Comparison of ENCODE assay signal across 14 cellular contexts in the genomic region with DNA sequence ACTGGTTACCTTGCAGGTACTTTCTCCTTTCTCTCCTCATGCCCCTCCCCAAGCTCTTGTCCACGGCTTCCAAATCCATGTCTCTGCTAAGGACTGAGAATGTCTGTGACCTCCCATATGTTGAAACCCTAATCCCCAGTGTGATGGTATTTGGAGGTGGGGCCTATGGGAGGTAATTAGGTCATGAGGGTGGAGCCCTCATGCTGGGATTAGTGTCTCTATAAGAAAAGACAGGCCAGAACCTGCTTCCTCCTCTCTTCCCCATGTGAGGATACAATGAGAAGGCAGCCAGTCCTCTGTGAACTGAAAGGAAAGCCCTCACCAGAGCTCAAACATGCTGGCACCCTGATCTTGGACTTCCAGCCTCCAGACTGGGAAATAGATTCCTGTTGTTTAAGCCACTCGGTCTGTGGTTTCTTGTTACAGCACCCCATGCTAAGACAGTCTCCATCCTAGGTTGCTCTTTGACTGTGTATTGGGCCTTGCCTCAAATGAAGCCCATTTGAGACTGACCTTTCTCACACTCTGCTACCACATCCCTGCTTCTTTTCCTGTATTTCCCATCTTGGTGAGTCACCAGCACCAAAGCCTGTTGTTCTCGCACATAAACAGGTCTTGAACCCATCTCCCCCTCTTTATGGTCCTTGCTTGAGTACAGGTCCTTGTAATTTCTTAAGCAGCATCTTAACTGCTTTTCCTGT.
DNase-seq lines count a peak whose midpoint lies in the region; ATAC-seq and TF ChIP-seq lines count a peak whose summit lies in the region.
"Had no signal": no experiment of that assay in that cellular context is flagged by ENCODE, and none has a peak within 500 bp of the region (broad histone marks: within the 10 kb centered on the region; RNA-seq: fewer than 3 reads in every experiment).

No MANE protein-coding gene starts in this region.

- no peaks in the 10 kb centered on the region for H3K9me3 Mint-ChIP-seq in natural killer cell treated with Interleukin-12 subunit alpha and Interleukin-12 subunit beta and Interleukin-15 and Interleukin-18, amount 100 ng/mL, for 72 hours
- H3K9me3 Mint-ChIP-seq: activated naive CD8-positive, alpha-beta T cell treated with anti-CD3 and anti-CD28 coated beads, Interleukin-2, amount 10 ng/mL, durations not matched to agents 7 days and 5 days had no signal

- CTCF ChIA-PET in mammary epithelial cell (lab: Charles Lee; ENCODE audit: low non-redundant PET) = no interaction called here

- intact Hi-C loops in mammary epithelial cell (cut with micrococcal nuclease) = no loop called here

- DNase-seq in mammary epithelial cell = peak; percentile 71
- peak; percentile 21 for DNase-seq in iris pigment epithelial cell (ENCODE audit: low read depth)
- DNase-seq in Kasumi-1 (lab: John Stamatoyannopoulos, UW) = no peak
- DNase-seq in natural killer cell treated with Interleukin-12 subunit alpha and Interleukin-12 subunit beta and Interleukin-15 and Interleukin-18, amount 100 ng/mL, for 72 hours (ENCODE audit: low spot score) = no peak
- no peak for DNase-seq in osteoblast (ENCODE audit: insufficient read length, low spot score, missing footprints)
- DNase-seq in NCI-H1694 (lab: John Stamatoyannopoulos, UW) = no peak
- DNase-seq: activated CD4-positive, CD25-positive, alpha-beta regulatory T cell; activated naive CD8-positive, alpha-beta T cell treated with anti-CD3 and anti-CD28 coated beads, Interleukin-2, amount 10 ng/mL, durations not matched to agents 7 days and 5 days; erythroblast; hippocampal formation; PC-3 had no signal

- H3K4me2 ChIP-seq in Loucy (ENCODE audit: low read depth, low read length, poor library complexity, severe bottlenecking) = no peak overlapping the region
- H3K4me2 ChIP-seq in mammary epithelial cell (ENCODE audit: insufficient read depth, low read depth, low read length) = peak overlapping the region; percentile 4
- H3K4me2 ChIP-seq in osteoblast (ENCODE audit: insufficient read depth, low read length) = no peak overlapping the region

- H3K4me1 Mint-ChIP-seq in natural killer cell treated with Interleukin-12 subunit alpha and Interleukin-12 subunit beta and Interleukin-15 and Interleukin-18, amount 100 ng/mL, for 72 hours (ENCODE audit: low read depth in 2 of 2) = peaks cover 0 to 4% of the 10 kb centered on the region in 2 donors

- in situ Hi-C loops in mammary epithelial cell (cut with MboI; ENCODE audit: low sequenced_read_pairs in 2 of 2) = no loop called here

- H3K4me3 ChIP-seq in Loucy (ENCODE audit: low read length, poor library complexity, severe bottlenecking) (no peak overlapping the region), mammary epithelial cell (replicated peaks in 1 of 3; ENCODE audit: insufficient read depth in 1 of 3, low read depth in 2 of 3, low read length in 3 of 3) (no peak overlapping the region), osteoblast (ENCODE audit: insufficient read depth, low read length) (no peak overlapping the region)
- H3K4me3 ChIP-seq: lung had no signal

- TSS peak; percentile 29 for BruUV-seq in mammary epithelial cell (replicated peaks; lab: Mats Ljungman, UMichigan)

- no peak for ATAC-seq in natural killer cell treated with Interleukin-12 subunit alpha and Interleukin-12 subunit beta and Interleukin-15 and Interleukin-18, amount 100 ng/mL, for 72 hours
- ATAC-seq: PC-3 had no signal

- H3K79me2 ChIP-seq in Loucy (ENCODE audit: insufficient read depth, low read length) (no peaks in the 10 kb centered on the region), mammary epithelial cell (ENCODE audit: insufficient read depth, low read length) (no peaks in the 10 kb centered on the region), osteoblast (ENCODE audit: insufficient read depth, low read length) (no peaks in the 10 kb centered on the region)

- H3K4me1 ChIP-seq in Loucy (ENCODE audit: insufficient read depth, low read length, poor library complexity, severe bottlenecking) (no peaks in the 10 kb centered on the region), mammary epithelial cell (ENCODE audit: insufficient read depth, low read length) (peaks cover 9% of the 10 kb centered on the region), osteoblast (ENCODE audit: insufficient read depth, low read length) (no peaks in the 10 kb centered on the region)

- no peak overlapping the region for H3K4me3 Mint-ChIP-seq in natural killer cell treated with Interleukin-12 subunit alpha and Interleukin-12 subunit beta and Interleukin-15 and Interleukin-18, amount 100 ng/mL, for 72 hours
- H3K4me3 Mint-ChIP-seq: activated naive CD8-positive, alpha-beta T cell treated with anti-CD3 and anti-CD28 coated beads, Interleukin-2, amount 10 ng/mL, durations not matched to agents 7 days and 5 days had no signal

- no peaks in the 10 kb centered on the region for H3K36me3 Mint-ChIP-seq in natural killer cell treated with Interleukin-12 subunit alpha and Interleukin-12 subunit beta and Interleukin-15 and Interleukin-18, amount 100 ng/mL, for 72 hours
- H3K36me3 Mint-ChIP-seq: activated naive CD8-positive, alpha-beta T cell treated with anti-CD3 and anti-CD28 coated beads, Interleukin-2, amount 10 ng/mL, durations not matched to agents 7 days and 5 days had no signal

- 96% methylated on average over 3 of the region's 3 CpGs for WGBS in mammary epithelial cell (ENCODE audit: low coverage, missing lambda C conversion rate)

- dilution Hi-C loops in mammary epithelial cell (cut with HindIII; ENCODE audit: low sequenced_read_pairs) = no loop called here

- H3K27ac Mint-ChIP-seq in natural killer cell treated with Interleukin-12 subunit alpha and Interleukin-12 subunit beta and Interleukin-15 and Interleukin-18, amount 100 ng/mL, for 72 hours = no peak overlapping the region
- H3K27ac Mint-ChIP-seq: activated naive CD8-positive, alpha-beta T cell treated with anti-CD3 and anti-CD28 coated beads, Interleukin-2, amount 10 ng/mL, durations not matched to agents 7 days and 5 days had no signal

- H3F3A ChIP-seq in Loucy (ENCODE audit: low read depth) = no peaks in the 10 kb centered on the region

- H3K9me3 ChIP-seq in Loucy (ENCODE audit: insufficient read depth, low read depth, low read length) = no peaks in the 10 kb centered on the region
- H3K9me3 ChIP-seq in mammary epithelial cell (replicated peaks; ENCODE audit: insufficient read depth, low read length) = no peaks in the 10 kb centered on the region
- no peaks in the 10 kb centered on the region for H3K9me3 ChIP-seq in osteoblast (ENCODE audit: low read depth, low read length)

- no peaks in the 10 kb centered on the region for H3K9me2 ChIP-seq in Loucy (replicated peaks; ENCODE audit: low read depth, low read length)

- H3K9ac ChIP-seq in Loucy (ENCODE audit: low read depth, low read length, poor library complexity, severe bottlenecking) (no peak overlapping the region), mammary epithelial cell (ENCODE audit: insufficient read depth, low read length) (no peak overlapping the region)

- H3K27ac ChIP-seq in C4-2B = peak overlapping the region; percentile 5; the same call in 1 of the 2 replicates
- H3K27ac ChIP-seq in mammary epithelial cell (ENCODE audit: insufficient read depth, low read depth, low read length) = peak overlapping the region; percentile 9
- no peak overlapping the region for H3K27ac ChIP-seq in osteoblast (ENCODE audit: low read depth, low read length)

- no peaks in the 10 kb centered on the region for H3K36me3 ChIP-seq in Loucy (ENCODE audit: insufficient read depth, low read length)
- H3K36me3 ChIP-seq in mammary epithelial cell (ENCODE audit: insufficient read depth, low read length) = no peaks in the 10 kb centered on the region
- no peaks in the 10 kb centered on the region for H3K36me3 ChIP-seq in osteoblast (ENCODE audit: insufficient read depth, low read length)

- no peaks in the 10 kb centered on the region for H3K27me3 ChIP-seq in Loucy (ENCODE audit: insufficient read depth, low read length, poor library complexity, severe bottlenecking)
- H3K27me3 ChIP-seq in mammary epithelial cell (ENCODE audit: insufficient read depth, low read length) = no peaks in the 10 kb centered on the region
- no peaks in the 10 kb centered on the region for H3K27me3 ChIP-seq in osteoblast (ENCODE audit: insufficient read depth, low read length)

- no peaks in the 10 kb centered on the region for H3K27me3 Mint-ChIP-seq in natural killer cell treated with Interleukin-12 subunit alpha and Interleukin-12 subunit beta and Interleukin-15 and Interleukin-18, amount 100 ng/mL, for 72 hours
- H3K27me3 Mint-ChIP-seq: activated naive CD8-positive, alpha-beta T cell treated with anti-CD3 and anti-CD28 coated beads, Interleukin-2, amount 10 ng/mL, durations not matched to agents 7 days and 5 days had no signal

- no peak for TF ChIP-seq CTCF in C4-2B (conservative IDR thresholded peaks at IDR 0.05)
- TF ChIP-seq CTCF in Loucy (conservative IDR thresholded peaks at IDR 0.05; ENCODE audit: low read length) = no peak
- no peak for TF ChIP-seq CTCF in mammary epithelial cell (conservative IDR thresholded peaks at IDR 0.05 in 1 of 2, IDR thresholded peaks at IDR 0.05 in 1 of 2; ENCODE audit: extremely low read depth in 1 of 2, insufficient read depth in 1 of 2, low read depth in 1 of 2, low read length in 2 of 2)
- TF ChIP-seq CTCF in osteoblast (IDR thresholded peaks at IDR 0.05; ENCODE audit: extremely low read depth, low read depth, low read length) = no peak

- 0 out of 2 replicates have a peak overlapping the region, but pooled peaks have one; percentile 13 for H2AFZ ChIP-seq in Loucy (ENCODE audit: low read length)
- peak overlapping the region; percentile 24 for H2AFZ ChIP-seq in mammary epithelial cell (ENCODE audit: low read depth, low read length)
- no peak overlapping the region for H2AFZ ChIP-seq in osteoblast (ENCODE audit: low read length)

- H4K20me1 ChIP-seq in Loucy (ENCODE audit: insufficient read depth, low read length, poor library complexity, severe bottlenecking) (no peaks in the 10 kb centered on the region), mammary epithelial cell (ENCODE audit: insufficient read depth, low read length) (no peaks in the 10 kb centered on the region), osteoblast (ENCODE audit: insufficient read depth, low read length) (no peaks in the 10 kb centered on the region)

Comparison
In these comparisons a context has a peak if more than half of its experiments do, and no peak if none do; other contexts are left out.
1. DNase-seq: peak in mammary epithelial cell (single experiment) and iris pigment epithelial cell (single experiment); none in Kasumi-1 (0 of 2), natural killer cell treated with Interleukin-12 subunit alpha and Interleukin-12 subunit beta and Interleukin-15 and Interleukin-18, amount 100 ng/mL, for 72 hours (single experiment), osteoblast (single experiment) and NCI-H1694 (single experiment).